2 cellular contexts compared by ENCODE assay signal in genomic region chr22:41663594-41663993, GRCh38. TPM values are rescaled to one million over a fixed set of nuclear protein-coding genes. Genes with fewer than 3 reads are reported as not detected.
"Had no signal": no experiment of that assay in that cellular context is flagged by ENCODE, and none has a peak within 500 bp of the region (broad histone marks: within the 10 kb centered on the region; RNA-seq: fewer than 3 reads in every experiment).

No MANE protein-coding gene starts in this region.

RNA-seq across cellular contexts. Expression of gene MEI1, which starts 35.7 kb away (rescaled TPM):
- total RNA-seq: ascending aorta, temporal lobe had no signal
